Comparison of ENCODE assay signal across 8 cellular contexts in the genomic region with DNA sequence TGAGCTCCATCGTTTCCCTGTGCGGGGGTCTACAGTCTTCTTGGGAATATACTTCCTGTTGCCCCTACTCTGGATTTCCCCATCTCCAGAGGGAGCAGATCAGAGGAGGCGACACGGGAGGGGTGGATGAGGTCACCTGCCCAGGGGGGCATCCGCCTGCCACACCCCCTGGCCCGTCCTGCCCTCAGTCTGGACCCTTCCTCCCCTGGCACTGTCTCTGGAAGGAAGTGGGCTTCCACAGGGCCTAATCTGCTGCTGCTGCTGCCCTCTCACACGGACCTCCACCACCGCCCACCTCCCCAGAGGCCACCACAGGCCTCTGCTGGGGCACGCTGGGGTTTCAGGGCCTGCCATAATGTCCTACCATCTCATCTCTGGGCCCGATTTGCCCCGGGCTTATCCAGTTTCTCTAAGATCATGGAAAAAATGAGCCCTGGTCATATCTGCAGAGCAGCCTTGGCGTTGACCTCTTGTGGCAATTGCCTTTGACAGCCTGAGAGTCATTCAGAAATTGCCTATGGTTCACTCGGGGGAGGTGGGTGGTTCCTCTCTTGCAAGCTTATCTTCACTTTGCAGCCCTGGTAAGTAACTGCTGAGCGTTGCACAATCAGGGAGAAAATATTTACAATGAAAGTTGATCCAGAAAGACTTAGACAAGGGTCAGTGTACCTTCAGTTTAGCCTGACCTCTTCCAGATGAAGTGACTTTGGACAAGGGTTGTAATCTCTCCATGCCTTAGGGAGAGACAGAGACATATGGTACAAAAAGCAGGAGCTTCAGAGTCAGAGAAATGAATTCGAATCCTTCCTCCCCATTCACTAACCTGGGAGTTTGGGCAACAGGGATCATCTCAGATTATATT.
DNase-seq lines count a peak whose midpoint lies in the region; ATAC-seq and TF ChIP-seq lines count a peak whose summit lies in the region.

No MANE protein-coding gene starts in this region.

- no peak for TF ChIP-seq CTCF in OCI-LY7 (conservative IDR thresholded peaks at IDR 0.05; ENCODE audit: low read length)
- TF ChIP-seq CTCF in fibroblast of villous mesenchyme (IDR thresholded peaks at IDR 0.05; ENCODE audit: insufficient read depth, low read depth, low read length) = no peak
- no peak for TF ChIP-seq CTCF in spleen (IDR thresholded peaks at IDR 0.05 in 8 of 11, conservative IDR thresholded peaks at IDR 0.05 in 3 of 11)

- 34 to 57% (median 45%) methylated on average over 15 of the region's 15 CpGs for WGBS in spleen, 5 donors

- no peaks in the 10 kb centered on the region for H3K27me3 ChIP-seq in H7 (ENCODE audit: control insufficient read depth, insufficient read depth, low read length)
- no peaks in the 10 kb centered on the region for H3K27me3 ChIP-seq in spleen (replicated peaks in 1 of 7)

- H3K4me1 ChIP-seq in OCI-LY7 (ENCODE audit: insufficient read depth, low read length, poor library complexity, severe bottlenecking) (peaks cover 15% of the 10 kb centered on the region), spleen (peaks cover 7 to 73% (median 23%) of the 10 kb centered on the region in 6 donors)

- H3K4me3 ChIP-seq in H7 (ENCODE audit: insufficient read depth, low read depth, low read length) = no peak overlapping the region
- H3K4me3 ChIP-seq in OCI-LY7 (ENCODE audit: low read depth, low read length, poor library complexity, severe bottlenecking) = no peak overlapping the region
- H3K4me3 ChIP-seq in fibroblast of villous mesenchyme (ENCODE audit: low read depth, low read length) = no peak overlapping the region
- no peak overlapping the region for H3K4me3 ChIP-seq in spleen

- no peaks in the 10 kb centered on the region for H4K20me1 ChIP-seq in OCI-LY7 (ENCODE audit: insufficient read depth, low read length)

- CTCF ChIA-PET in OCI-LY7 (lab: Charles Lee; ENCODE audit: unreplicated experiment) = interaction anchor here (1.6 kb wide), 1 partner anchor 31 kb away, joined by 4 read pairs; no protein-coding TSS in a partner anchor

- POLR2A ChIA-PET in OCI-LY7 (lab: Charles Lee) = interaction anchor here (0.5 kb wide), 1 partner anchor 84 kb away, joined by 5 read pairs; no protein-coding TSS in a partner anchor

- no peak for ATAC-seq in HG03432 (IDR thresholded peaks at IDR 0.05; ENCODE audit: unreplicated experiment)
- ATAC-seq in HG02981 (IDR thresholded peaks at IDR 0.05; ENCODE audit: unreplicated experiment) = no peak

- no peak overlapping the region for H3K4me2 ChIP-seq in OCI-LY7 (ENCODE audit: low read length)

- H3K36me3 ChIP-seq in H7 (replicated peaks; ENCODE audit: control insufficient read depth, insufficient read depth, low read length) (no peaks in the 10 kb centered on the region; the same call in 1 of the 2 replicates), OCI-LY7 (ENCODE audit: insufficient read depth, low read length) (no peaks in the 10 kb centered on the region), spleen (no peaks in the 10 kb centered on the region)

- H2AFZ ChIP-seq in OCI-LY7 (ENCODE audit: low read length) = peak overlapping the region; percentile 14; the same call in 1 of the 2 replicates

- peak; percentile 43 for DNase-seq in H7
- DNase-seq in OCI-LY7 (ENCODE audit: low spot score) = no peak
- peak; percentile 94 for DNase-seq in fibroblast of villous mesenchyme (ENCODE audit: low read depth)
- no peak for DNase-seq in spleen
- DNase-seq in hippocampal formation (lab: John Stamatoyannopoulos, UW) = no peak
- no peak for DNase-seq in NAMALWA (ENCODE audit: low spot score)

- H3K9me3 ChIP-seq in OCI-LY7 (ENCODE audit: low read length) (no peaks in the 10 kb centered on the region), spleen (no peaks in the 10 kb centered on the region)

- no TSS peak for BruUV-seq in OCI-LY7 (replicated peaks; lab: Mats Ljungman, UMichigan)

- no peaks in the 10 kb centered on the region for H3K79me2 ChIP-seq in OCI-LY7 (ENCODE audit: insufficient read depth, low read depth, low read length)

- H3K9me2 ChIP-seq in OCI-LY7 (ENCODE audit: insufficient read depth, low read length) = no peaks in the 10 kb centered on the region

- intact Hi-C loops in OCI-LY7 (cut with micrococcal nuclease; ENCODE audit: unreplicated experiment) (loop anchor here (10.0 kb wide), 1 partner anchor 261 kb away; a partner anchor contains a TSS), spleen (cut with DNase I; ENCODE audit: low total_unique reads) (no loop called here)

- H3K27ac ChIP-seq in OCI-LY7 (ENCODE audit: low read depth, low read length, poor library complexity, severe bottlenecking) (no peak overlapping the region), spleen (peak overlapping the region in 7 of 8 donors; percentile 31 to 80 (median 58))

- no peak for TF ChIP-seq POLR2A in spleen (IDR thresholded peaks at IDR 0.05)

Comparison
In these comparisons a context has a peak if more than half of its experiments do, and no peak if none do; other contexts are left out.
1. DNase-seq: peak in H7 (single experiment) and fibroblast of villous mesenchyme (single experiment); none in OCI-LY7 (single experiment), spleen (single experiment), hippocampal formation (0 of 2) and NAMALWA (single experiment).